Comparison of ENCODE assay signal across 21 cellular contexts in genomic region chr20:62019144-62019805, GRCh38. TPM values are rescaled to one million over a fixed set of nuclear protein-coding genes. Genes with fewer than 3 reads are reported as not detected.
DNase-seq lines count a peak whose midpoint lies in the region; ATAC-seq and TF ChIP-seq lines count a peak whose summit lies in the region.
"Had no signal": no experiment of that assay in that cellular context is flagged by ENCODE, and none has a peak within 500 bp of the region (broad histone marks: within the 10 kb centered on the region; RNA-seq: fewer than 3 reads in every experiment).

No MANE protein-coding gene starts in this region.

- H3K4me3 ChIP-seq in body of pancreas, result no peak overlapping the region
- H3K4me3 ChIP-seq in skeletal muscle tissue (ENCODE audit: low read length in 3 of 3), result peak overlapping the region in 1 of 3 donors; percentile 6
- peak overlapping the region in 2 of 8 donors; percentile 27 to 30 for H3K4me3 ChIP-seq in spleen
- H3K4me3 ChIP-seq: K562, prostate gland, skin epidermis had no signal

- no peaks in the 10 kb centered on the region for H3K36me3 ChIP-seq in body of pancreas (replicated peaks in 1 of 2; ENCODE audit: insufficient read depth in 1 of 2, low read depth in 2 of 2)
- H3K36me3 ChIP-seq in skeletal muscle tissue (ENCODE audit: control insufficient read depth in 3 of 3, insufficient read depth in 3 of 3, low read length in 3 of 3), result no peaks in the 10 kb centered on the region
- peaks cover 0 to 4% (median 1%) of the 10 kb centered on the region in 6 donors for H3K36me3 ChIP-seq in spleen
- H3K36me3 ChIP-seq: prostate gland had no signal

- DNase-seq in RPMI7951 (ENCODE audit: low read depth), result peak; percentile 26
- peak; percentile 38 to 57 (median 48) for DNase-seq in body of pancreas
- peak; percentile 29 for DNase-seq in myocyte (ENCODE audit: low read depth)
- DNase-seq in spleen, result no peak
- no peak for DNase-seq in activated CD4-positive, CD25-positive, alpha-beta regulatory T cell treated with anti-CD3 and anti-CD28 coated beads, Interleukin-2, amount 50 U/mL, for 72 hours
- DNase-seq: activated CD4-positive, alpha-beta T cell treated with anti-CD3 and anti-CD28 coated beads for 4 hours; activated effector memory CD4-positive, alpha-beta T cell treated with anti-CD3 and anti-CD28 coated beads, Interleukin-2, amount 50 U/mL, for 16 hours; activated T-cell treated with anti-CD3 and anti-CD28 coated beads for 4 hours; DMS79; GDM1; mammary epithelial cell; NCI-H2029 treated with DMSO at 0.1 percent for 48 hours; NCI-H345; nephron progenitor cell; T-helper 2 cell had no signal

- peak overlapping the region in 2 of 3 donors; percentile 38 to 57 for H3K9ac ChIP-seq in skeletal muscle tissue (ENCODE audit: low read depth in 1 of 3, low read length in 3 of 3)
- H3K9ac ChIP-seq: SK-N-SH had no signal

- 33 to 38% methylated on average over 15 to 19 of the region's 19 CpGs for WGBS in body of pancreas, 2 donors
- 62 to 88% (median 70%) methylated on average over 19 of the region's 19 CpGs for WGBS in spleen, 5 donors

- H3K27me3 ChIP-seq in body of pancreas (no peaks in the 10 kb centered on the region), skeletal muscle tissue (ENCODE audit: control insufficient read depth in 3 of 3, insufficient read depth in 3 of 3, low read length in 3 of 3) (no peaks in the 10 kb centered on the region), spleen (replicated peaks in 1 of 7) (no peaks in the 10 kb centered on the region)

- TF ChIP-seq POLR2A in body of pancreas (IDR thresholded peaks at IDR 0.05), result no peak
- TF ChIP-seq POLR2A in spleen (IDR thresholded peaks at IDR 0.05), result no peak

- peak in 3 of 7 experiments; percentile 2 to 29 (median 20) for TF ChIP-seq CTCF in body of pancreas (IDR thresholded peaks at IDR 0.05)
- TF ChIP-seq CTCF in spleen (IDR thresholded peaks at IDR 0.05 in 8 of 11, conservative IDR thresholded peaks at IDR 0.05 in 3 of 11), result no peak

- intact Hi-C loops in body of pancreas (cut with DNase I) (no loop called here), spleen (cut with DNase I; ENCODE audit: low total_unique reads) (loop anchor here (10.0 kb wide), 1 partner anchor 366 kb away; the partner anchor contains the start of gene RPS21)

- H3K9me3 ChIP-seq in body of pancreas, result no peaks in the 10 kb centered on the region
- no peaks in the 10 kb centered on the region for H3K9me3 ChIP-seq in skeletal muscle tissue (ENCODE audit: control insufficient read depth in 3 of 3, low read length in 3 of 3)
- no peaks in the 10 kb centered on the region for H3K9me3 ChIP-seq in spleen
- H3K9me3 ChIP-seq: prostate gland, SK-N-SH had no signal

- peak overlapping the region in 3 of 4 donors; percentile 32 to 58 (median 43) for H3K27ac ChIP-seq in body of pancreas
- H3K27ac ChIP-seq in skeletal muscle tissue (ENCODE audit: low read depth, low read length), result peak overlapping the region; percentile 23
- H3K27ac ChIP-seq in spleen, result peak overlapping the region in 3 of 8 donors; percentile 0 to 15 (median 6)
- H3K27ac ChIP-seq: prostate gland, skin epidermis had no signal

- no peak for ATAC-seq in body of pancreas
- ATAC-seq in GM19397 (IDR thresholded peaks at IDR 0.05; ENCODE audit: unreplicated experiment), result no peak
- ATAC-seq: K562 had no signal

- H3K4me1 ChIP-seq in body of pancreas (peaks cover 36% of the 10 kb centered on the region), skeletal muscle tissue (ENCODE audit: control insufficient read depth in 3 of 3, insufficient read depth in 3 of 3, low read length in 3 of 3) (peaks cover 33 to 57% (median 50%) of the 10 kb centered on the region in 3 donors), spleen (peaks cover 0 to 55% (median 24%) of the 10 kb centered on the region in 6 donors)

RNA-seq across cellular contexts. Expression of gene TAF4, which starts 46.4 kb away (rescaled TPM):
- 6.5 and 6.6 TPM in 2 replicates for total RNA-seq in RPMI7951 (2014; rRNA removed; shearing (Covaris generic))
- total RNA-seq in body of pancreas (10 to 100 TPM; 12.7 to 29.0 TPM), myocyte (6.4 and 7.8 TPM in 2 replicates), skeletal muscle tissue (4.2 TPM), spleen (10 to 100 TPM; 15.5 to 28.3 (median 18.6) TPM)
- 5.0 TPM for polyA plus RNA-seq in myocyte (2012)
- 1 to 10 TPM; 4.3 to 7.2 (median 4.4) TPM for polyA plus RNA-seq in spleen

Comparison
In these comparisons a context has a peak if more than half of its experiments do, and no peak if none do; other contexts are left out.
1. DNase-seq: peak in RPMI7951 (single experiment), body of pancreas (4 of 4) and myocyte (single experiment); none in spleen (single experiment) and activated CD4-positive, CD25-positive, alpha-beta regulatory T cell treated with anti-CD3 and anti-CD28 coated beads, Interleukin-2, amount 50 U/mL, for 72 hours (single experiment).